Comparison of ENCODE assay signal across 11 cellular contexts in the genomic region with DNA sequence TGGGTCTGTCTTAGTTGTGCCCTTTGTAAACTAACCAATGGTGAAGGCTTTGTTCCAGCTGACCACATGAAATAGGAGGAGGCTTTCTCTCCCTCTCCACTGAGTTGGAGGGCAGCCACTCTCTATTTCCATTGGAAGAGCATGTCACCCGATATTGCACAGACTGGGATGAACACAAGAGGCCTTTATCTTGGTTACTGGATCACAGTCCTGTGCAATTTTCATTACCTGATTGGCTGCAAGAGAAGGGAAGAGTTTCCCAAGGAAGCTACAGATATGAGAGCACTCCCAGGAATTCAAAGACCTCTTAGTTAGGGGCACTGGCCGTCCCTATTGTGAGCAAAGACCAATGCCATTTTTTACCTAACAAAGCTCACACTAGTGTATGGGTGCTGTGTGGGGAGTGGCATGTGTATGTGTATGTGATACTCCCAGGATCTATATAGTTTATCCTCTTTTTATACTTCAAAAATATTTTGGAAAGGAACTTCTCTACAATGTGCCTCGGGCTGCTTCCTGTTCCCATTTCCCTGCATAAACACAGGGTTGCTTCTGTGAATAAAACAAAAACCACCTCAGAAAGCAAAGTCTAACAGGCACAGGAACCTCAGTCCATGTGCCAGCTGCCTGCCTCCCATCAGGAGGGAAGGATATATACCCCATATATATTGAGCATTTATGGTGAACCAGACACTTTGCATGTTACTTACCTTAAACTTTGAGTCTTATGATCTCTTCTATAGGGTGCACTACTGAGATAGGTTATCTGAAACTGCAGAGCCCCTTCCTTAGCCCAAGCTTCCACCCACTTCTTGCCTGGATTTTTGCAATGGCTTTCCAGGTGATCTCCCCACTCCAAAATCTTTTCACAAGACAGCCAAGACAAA.
A peak's percentile ranks its signal among the peaks of the same experiment; 100 is the strongest.
DNase-seq lines count a peak whose midpoint lies in the region; ATAC-seq and TF ChIP-seq lines count a peak whose summit lies in the region.
"Had no signal": no experiment of that assay in that cellular context is flagged by ENCODE, and none has a peak within 500 bp of the region (broad histone marks: within the 10 kb centered on the region; RNA-seq: fewer than 3 reads in every experiment).

No MANE protein-coding gene starts in this region.

- H3K9me3 ChIP-seq in BLaER1 = peaks cover 20% of the 10 kb centered on the region
- H3K9me3 ChIP-seq in tibial nerve = peaks cover 0 to 5% (median 0%) of the 10 kb centered on the region in 4 donors
- no peaks in the 10 kb centered on the region for H3K9me3 ChIP-seq in CD4-positive, alpha-beta memory T cell (ENCODE audit: control insufficient read depth in 1 of 2, low read length in 2 of 2)
- no peaks in the 10 kb centered on the region for H3K9me3 ChIP-seq in A673 (ENCODE audit: low read depth, low read length, poor library complexity, severe bottlenecking)

- peaks cover 25 to 31% of the 10 kb centered on the region in 2 donors for H3K27me3 Mint-ChIP-seq in CD4-positive, alpha-beta memory T cell
- H3K27me3 Mint-ChIP-seq in activated CD4-positive, alpha-beta T cell treated with anti-CD3 and anti-CD28 coated beads for 36 hours = peaks cover 33% of the 10 kb centered on the region

- CTCF ChIA-PET in CD4-positive, alpha-beta memory T cell (lab: Charles Lee; ENCODE audit: partially characterized antibody) = interaction anchor here (1.0 kb wide), 1 partner anchor 11 kb away, joined by 3 read pairs; no protein-coding TSS in a partner anchor
- CTCF ChIA-PET in A673 (lab: Charles Lee) = no interaction called here
- CTCF ChIA-PET in activated CD4-positive, alpha-beta T cell treated with anti-CD3 and anti-CD28 coated beads for 36 hours (lab: Charles Lee) = no interaction called here

- H3K4me3 Mint-ChIP-seq in CD4-positive, alpha-beta memory T cell = no peak overlapping the region
- no peak overlapping the region for H3K4me3 Mint-ChIP-seq in activated CD4-positive, alpha-beta T cell treated with anti-CD3 and anti-CD28 coated beads for 36 hours
- H3K4me3 Mint-ChIP-seq: activated B cell treated with CpG ODN at 0.5 μM for 24 hours had no signal

- TF ChIP-seq POLR2A in tibial nerve (IDR thresholded peaks at IDR 0.05) = no peak

- DNase-seq in M059J (ENCODE audit: low read depth) (peak; percentile 98), astrocyte of the cerebellum (ENCODE audit: low read depth) (peak; percentile 95), kidney tubule cell (ENCODE audit: low spot score) (peak; percentile 76), tibial nerve (ENCODE audit: low spot score in 2 of 2) (no peak), A673 (ENCODE audit: low spot score) (no peak)
- DNase-seq in CD4-positive, alpha-beta memory T cell = no peak
- no peak for DNase-seq in activated CD4-positive, alpha-beta T cell treated with anti-CD3 and anti-CD28 coated beads for 36 hours
- DNase-seq: activated B cell treated with CpG ODN at 0.5 μM for 24 hours; effector memory CD4-positive, alpha-beta T cell; Kasumi-1 had no signal

- no TSS peak for BruUV-seq in A673 (replicated peaks; lab: Mats Ljungman, UMichigan)

- no peaks in the 10 kb centered on the region for H3K27me3 ChIP-seq in BLaER1
- no peaks in the 10 kb centered on the region for H3K27me3 ChIP-seq in tibial nerve
- H3K27me3 ChIP-seq in CD4-positive, alpha-beta memory T cell (ENCODE audit: insufficient read depth, low read length) = no peaks in the 10 kb centered on the region
- H3K27me3 ChIP-seq in A673 (replicated peaks; ENCODE audit: insufficient read depth, low read depth, low read length, poor library complexity) = peaks cover 18% of the 10 kb centered on the region

- peak overlapping the region; percentile 92 for H3K4me2 ChIP-seq in BLaER1

- peaks cover 0 to 10% (median 1%) of the 10 kb centered on the region in 8 donors for H3K9me3 Mint-ChIP-seq in CD4-positive, alpha-beta memory T cell
- H3K9me3 Mint-ChIP-seq in activated CD4-positive, alpha-beta T cell treated with anti-CD3 and anti-CD28 coated beads for 36 hours (ENCODE audit: low read depth) = peaks cover 3% of the 10 kb centered on the region

- H3K36me3 Mint-ChIP-seq in CD4-positive, alpha-beta memory T cell = no peaks in the 10 kb centered on the region
- H3K36me3 Mint-ChIP-seq in activated CD4-positive, alpha-beta T cell treated with anti-CD3 and anti-CD28 coated beads for 36 hours (ENCODE audit: low read depth) = no peaks in the 10 kb centered on the region

- 19 to 25% methylated on average over 3 of the region's 3 CpGs for WGBS in tibial nerve, 2 donors

- no peaks in the 10 kb centered on the region for H4K20me1 ChIP-seq in BLaER1

- H3K4me3 ChIP-seq in BLaER1 (peak overlapping the region; percentile 46; the same call in 1 of the 2 replicates), astrocyte of the cerebellum (ENCODE audit: low read depth, low read length) (no peak overlapping the region), tibial nerve (no peak overlapping the region), A673 (ENCODE audit: low read depth, low read length, poor library complexity, severe bottlenecking) (no peak overlapping the region)
- H3K4me3 ChIP-seq in CD4-positive, alpha-beta memory T cell (ENCODE audit: low read length in 2 of 2) = no peak overlapping the region

- in situ Hi-C loops in astrocyte of the cerebellum (cut with HindIII; ENCODE audit: low sequenced_read_pairs) = no loop called here

- H3K27ac ChIP-seq in BLaER1 = peak overlapping the region; percentile 23; the same call in 1 of the 2 replicates
- peak overlapping the region in 1 of 4 donors; percentile 36 for H3K27ac ChIP-seq in tibial nerve
- no peak overlapping the region for H3K27ac ChIP-seq in CD4-positive, alpha-beta memory T cell (ENCODE audit: low read depth, low read length)
- no peak overlapping the region for H3K27ac ChIP-seq in A673 (ENCODE audit: low read depth, low read length, poor library complexity, severe bottlenecking)

- TF ChIP-seq CTCF in astrocyte of the cerebellum (IDR thresholded peaks at IDR 0.05; ENCODE audit: low read depth, low read length, missing control alignments) (no peak), tibial nerve (IDR thresholded peaks at IDR 0.05) (no peak), A673 (conservative IDR thresholded peaks at IDR 0.05; ENCODE audit: low read depth, low read length) (no peak)

- peak overlapping the region; percentile 54; the same call in 1 of the 2 replicates for H3K9ac ChIP-seq in BLaER1

- H3K4me1 Mint-ChIP-seq in CD4-positive, alpha-beta memory T cell = no peaks in the 10 kb centered on the region
- no peaks in the 10 kb centered on the region for H3K4me1 Mint-ChIP-seq in activated CD4-positive, alpha-beta T cell treated with anti-CD3 and anti-CD28 coated beads for 36 hours
- H3K4me1 Mint-ChIP-seq: activated B cell treated with CpG ODN at 0.5 μM for 24 hours had no signal

- no peaks in the 10 kb centered on the region for H3K36me3 ChIP-seq in BLaER1
- H3K36me3 ChIP-seq in tibial nerve = no peaks in the 10 kb centered on the region
- no peaks in the 10 kb centered on the region for H3K36me3 ChIP-seq in CD4-positive, alpha-beta memory T cell (ENCODE audit: insufficient read depth, low read length)
- no peaks in the 10 kb centered on the region for H3K36me3 ChIP-seq in A673 (ENCODE audit: insufficient read depth, low read length, poor library complexity, severe bottlenecking)

- no peak for TF ChIP-seq EP300 in tibial nerve (IDR thresholded peaks at IDR 0.05)

- intact Hi-C loops in CD4-positive, alpha-beta memory T cell (cut with micrococcal nuclease) = no loop called here
- intact Hi-C loops in A673 (cut with micrococcal nuclease; ENCODE audit: unreplicated experiment) = no loop called here
- intact Hi-C loops in activated CD4-positive, alpha-beta T cell treated with anti-CD3 and anti-CD28 coated beads for 36 hours (cut with DNase I, micrococcal nuclease) = no loop called here

- ATAC-seq in activated CD4-positive, alpha-beta T cell treated with anti-CD3 and anti-CD28 coated beads for 36 hours = no peak

- H3K4me1 ChIP-seq in BLaER1 (peaks cover 80% of the 10 kb centered on the region), tibial nerve (peaks cover 0 to 19% (median 7%) of the 10 kb centered on the region in 4 donors), A673 (ENCODE audit: insufficient read depth, low read length, poor library complexity, severe bottlenecking) (no peaks in the 10 kb centered on the region)
- H3K4me1 ChIP-seq in CD4-positive, alpha-beta memory T cell (ENCODE audit: insufficient read depth, low read length) = no peaks in the 10 kb centered on the region

- no peak overlapping the region for H3K27ac Mint-ChIP-seq in CD4-positive, alpha-beta memory T cell
- no peak overlapping the region for H3K27ac Mint-ChIP-seq in activated CD4-positive, alpha-beta T cell treated with anti-CD3 and anti-CD28 coated beads for 36 hours
- H3K27ac Mint-ChIP-seq: activated B cell treated with CpG ODN at 0.5 μM for 24 hours had no signal

- POLR2A ChIA-PET in CD4-positive, alpha-beta memory T cell (lab: Charles Lee; ENCODE audit: partially characterized antibody) = no interaction called here
- POLR2A ChIA-PET in A673 (lab: Charles Lee; ENCODE audit: low non-redundant PET) = no interaction called here
- POLR2A ChIA-PET in activated CD4-positive, alpha-beta T cell treated with anti-CD3 and anti-CD28 coated beads for 36 hours (lab: Charles Lee) = no interaction called here

Comparison
In these comparisons a context has a peak if more than half of its experiments do, and no peak if none do; other contexts are left out.
1. DNase-seq: peak in M059J (single experiment), astrocyte of the cerebellum (single experiment) and kidney tubule cell (single experiment); none in tibial nerve (0 of 2), CD4-positive, alpha-beta memory T cell (0 of 5), A673 (single experiment) and activated CD4-positive, alpha-beta T cell treated with anti-CD3 and anti-CD28 coated beads for 36 hours (single experiment).